10 cellular contexts compared by ENCODE assay signal in genomic region chr2:170396799-170397459, GRCh38.
DNase-seq lines count a peak whose midpoint lies in the region; ATAC-seq and TF ChIP-seq lines count a peak whose summit lies in the region.
"Had no signal": no experiment of that assay in that cellular context is flagged by ENCODE, and none has a peak within 500 bp of the region (broad histone marks: within the 10 kb centered on the region; RNA-seq: fewer than 3 reads in every experiment).

No MANE protein-coding gene starts in this region.

- DNase-seq in GM06990 (ENCODE audit: extremely low read depth, insufficient read length) (no peak), MV-4-11 (lab: John Stamatoyannopoulos, UW) (peak; percentile 50), WTC11 (ENCODE audit: low spot score) (no peak), T1000 (lab: John Stamatoyannopoulos, UW) (no peak)
- no peak for DNase-seq in stimulated activated naive CD8-positive, alpha-beta T cell treated with anti-CD3 and anti-CD28 coated beads, Interleukin-15, amount 100 ng/mL, for 72 hours

- no peaks in the 10 kb centered on the region; the same call in 1 of the 2 replicates for H3K27me3 Mint-ChIP-seq in WTC11 (ENCODE audit: low read depth)
- peaks cover 15% of the 10 kb centered on the region for H3K27me3 Mint-ChIP-seq in nephron (ENCODE audit: low read depth)
- H3K27me3 Mint-ChIP-seq in stimulated activated naive CD8-positive, alpha-beta T cell treated with anti-CD3 and anti-CD28 coated beads, Interleukin-15, amount 100 ng/mL, for 72 hours = peaks cover 42% of the 10 kb centered on the region

- H3K4me3 ChIP-seq in GM06990 (replicated peaks; ENCODE audit: low read depth, low read length) = no peak overlapping the region

- POLR2A ChIA-PET in WTC11 (lab: Charles Lee) = no interaction called here

- H3K27me3 ChIP-seq in GM06990 (replicated peaks; ENCODE audit: control insufficient read depth, insufficient read depth, low read length) = no peaks in the 10 kb centered on the region

- TF ChIP-seq CTCF in GM06990 (IDR thresholded peaks at IDR 0.05; ENCODE audit: insufficient read depth, low read length, poor library complexity, severe bottlenecking) (peak; percentile 22), WTC11 (IDR thresholded peaks at IDR 0.05) (no peak), nephron (IDR thresholded peaks at IDR 0.05; ENCODE audit: unreplicated experiment in 3 of 3) (peak; percentile 13 to 56 (median 22))

- H3K4me1 Mint-ChIP-seq in WTC11 = peaks cover 11% of the 10 kb centered on the region; the same call in 1 of the 2 replicates
- peaks cover 33% of the 10 kb centered on the region for H3K4me1 Mint-ChIP-seq in nephron
- H3K4me1 Mint-ChIP-seq in stimulated activated naive CD8-positive, alpha-beta T cell treated with anti-CD3 and anti-CD28 coated beads, Interleukin-15, amount 100 ng/mL, for 72 hours = peaks cover 6% of the 10 kb centered on the region
- H3K4me1 Mint-ChIP-seq: activated naive CD4-positive, alpha-beta T cell treated with anti-CD3 and anti-CD28 coated beads, Interleukin-2, amount 50 U/mL, for 24 hours had no signal

- CTCF ChIA-PET in WTC11 (lab: Charles Lee) = interaction anchor here (0.7 to 1.0 kb wide), 2 partner anchors 416 to 420 kb away, joined by 3 to 4 read pairs; partner anchors contain the start of gene GAD1

- H3K36me3 Mint-ChIP-seq in WTC11 = no peaks in the 10 kb centered on the region
- H3K36me3 Mint-ChIP-seq in nephron (ENCODE audit: low read depth) = no peaks in the 10 kb centered on the region
- H3K36me3 Mint-ChIP-seq: activated naive CD4-positive, alpha-beta T cell treated with anti-CD3 and anti-CD28 coated beads, Interleukin-2, amount 50 U/mL, for 24 hours had no signal

- H3K36me3 ChIP-seq in GM06990 (ENCODE audit: control insufficient read depth, insufficient read depth, low read length) = no peaks in the 10 kb centered on the region
- H3K36me3 ChIP-seq: neutrophil had no signal

- no peaks in the 10 kb centered on the region for H3K9me3 Mint-ChIP-seq in WTC11
- no peaks in the 10 kb centered on the region for H3K9me3 Mint-ChIP-seq in nephron
- H3K9me3 Mint-ChIP-seq in stimulated activated naive CD8-positive, alpha-beta T cell treated with anti-CD3 and anti-CD28 coated beads, Interleukin-15, amount 100 ng/mL, for 72 hours = no peaks in the 10 kb centered on the region
- H3K9me3 Mint-ChIP-seq: activated naive CD4-positive, alpha-beta T cell treated with anti-CD3 and anti-CD28 coated beads, Interleukin-2, amount 50 U/mL, for 24 hours had no signal

- ATAC-seq in WTC11 (peak; percentile 46; the same call in 1 of the 2 replicates), HG02678 (IDR thresholded peaks at IDR 0.05; ENCODE audit: unreplicated experiment) (no peak), GM21423 (IDR thresholded peaks at IDR 0.05; ENCODE audit: unreplicated experiment) (no peak)
- ATAC-seq in stimulated activated naive CD8-positive, alpha-beta T cell treated with anti-CD3 and anti-CD28 coated beads, Interleukin-15, amount 100 ng/mL, for 72 hours = no peak

- H3K4me3 Mint-ChIP-seq in WTC11 (no peak overlapping the region), nephron (no peak overlapping the region)
- H3K4me3 Mint-ChIP-seq in stimulated activated naive CD8-positive, alpha-beta T cell treated with anti-CD3 and anti-CD28 coated beads, Interleukin-15, amount 100 ng/mL, for 72 hours = no peak overlapping the region
- H3K4me3 Mint-ChIP-seq: activated naive CD4-positive, alpha-beta T cell treated with anti-CD3 and anti-CD28 coated beads, Interleukin-2, amount 50 U/mL, for 24 hours had no signal

- H3K27ac Mint-ChIP-seq in WTC11 (no peak overlapping the region), nephron (no peak overlapping the region)
- no peak overlapping the region for H3K27ac Mint-ChIP-seq in stimulated activated naive CD8-positive, alpha-beta T cell treated with anti-CD3 and anti-CD28 coated beads, Interleukin-15, amount 100 ng/mL, for 72 hours
- H3K27ac Mint-ChIP-seq: activated naive CD4-positive, alpha-beta T cell treated with anti-CD3 and anti-CD28 coated beads, Interleukin-2, amount 50 U/mL, for 24 hours had no signal

TF ChIP-seq in WTC11, 78 proteins besides CTCF, POLR2A, EP300 and RAD21:
- no peak for TF ChIP-seq ZBTB43 (CRISPR knock-in tag; IDR thresholded peaks at IDR 0.05)
- no peak for TF ChIP-seq E2F5 (CRISPR knock-in tag; IDR thresholded peaks at IDR 0.05)
- no peak for TF ChIP-seq HMGXB4 (CRISPR knock-in tag; IDR thresholded peaks at IDR 0.05)
- TF ChIP-seq ZNF263 (CRISPR knock-in tag; IDR thresholded peaks at IDR 0.05; ENCODE audit: low read depth) = no peak
